In the genomic region with DNA sequence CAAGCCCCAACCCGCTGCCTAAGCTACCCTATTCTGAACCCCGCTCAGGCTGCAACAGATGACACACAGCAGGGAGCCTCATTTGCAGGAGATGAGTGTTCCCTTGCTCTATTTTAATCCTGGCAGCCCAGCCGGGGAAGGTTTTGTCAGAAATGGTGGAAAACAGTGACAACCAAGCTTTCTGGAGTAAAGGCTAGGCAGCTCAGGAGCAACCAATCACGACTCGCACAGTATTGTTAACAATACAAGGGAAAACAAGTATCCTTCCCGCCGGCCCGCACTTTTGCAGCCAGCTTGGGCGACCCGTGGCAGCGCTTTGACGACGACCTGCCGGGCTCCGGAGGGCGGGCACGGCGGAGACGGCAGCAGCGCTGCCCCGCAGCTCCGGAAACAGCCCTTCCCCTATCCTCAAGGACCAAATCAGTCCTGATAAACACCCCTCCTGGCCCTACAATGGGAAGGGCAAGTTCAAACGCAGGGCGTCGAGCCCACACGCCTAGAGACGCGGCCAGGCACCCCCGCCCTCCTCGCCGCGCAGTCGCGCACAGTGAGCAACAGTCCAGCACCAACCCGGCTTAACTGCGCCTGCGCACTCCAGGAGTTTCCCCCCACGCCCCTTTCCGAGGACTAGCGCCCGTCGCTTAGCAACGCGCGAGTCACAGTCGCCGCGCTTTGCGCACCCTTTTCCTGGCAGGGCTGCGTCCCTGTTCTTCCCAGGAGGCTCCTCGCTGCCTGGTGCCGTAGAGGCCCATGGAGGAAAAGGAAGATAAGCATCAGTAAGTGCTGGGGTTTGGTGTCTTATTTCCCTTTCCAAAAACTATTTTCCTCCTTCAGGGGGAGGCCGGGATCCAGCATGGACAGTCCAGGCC, we compare ENCODE assay signal across 8 cellular contexts.
DNase-seq lines count a peak whose midpoint lies in the region; ATAC-seq and TF ChIP-seq lines count a peak whose summit lies in the region.

No MANE protein-coding gene starts in this region.

- H3K27ac Mint-ChIP-seq in activated CD4-positive, alpha-beta T cell treated with anti-CD3 and anti-CD28 coated beads, Interleukin-2, amount 10 ng/mL, durations not matched to agents 24 days and 14 days = peak overlapping the region; percentile 78

- H3K9me3 ChIP-seq in colonic mucosa = no peaks in the 10 kb centered on the region

- H3K4me3 Mint-ChIP-seq in activated CD4-positive, alpha-beta T cell treated with anti-CD3 and anti-CD28 coated beads, Interleukin-2, amount 10 ng/mL, durations not matched to agents 24 days and 14 days = peak overlapping the region; percentile 85

- intact Hi-C loops in activated CD4-positive, alpha-beta T cell treated with anti-CD3 and anti-CD28 coated beads, Interleukin-2, amount 10 ng/mL, durations not matched to agents 24 days and 14 days (cut with micrococcal nuclease) = loop anchor here (1.0 to 5.0 kb wide), 2 partner anchors 213 to 393 kb away; partner anchors contain the start of genes ACYP2 and EML6
- intact Hi-C loops in colonic mucosa (cut with DNase I) = no loop called here

- peaks cover 29% of the 10 kb centered on the region for H3K27me3 Mint-ChIP-seq in activated CD4-positive, alpha-beta T cell treated with anti-CD3 and anti-CD28 coated beads, Interleukin-2, amount 10 ng/mL, durations not matched to agents 24 days and 14 days

- H3K4me1 ChIP-seq in colonic mucosa = peaks cover 3% of the 10 kb centered on the region

- no peaks in the 10 kb centered on the region for H3K36me3 Mint-ChIP-seq in activated CD4-positive, alpha-beta T cell treated with anti-CD3 and anti-CD28 coated beads, Interleukin-2, amount 10 ng/mL, durations not matched to agents 24 days and 14 days (ENCODE audit: low read depth)

- H3K4me3 ChIP-seq in colonic mucosa = peak overlapping the region; percentile 58

- peaks cover 18% of the 10 kb centered on the region for H3K4me1 Mint-ChIP-seq in activated CD4-positive, alpha-beta T cell treated with anti-CD3 and anti-CD28 coated beads, Interleukin-2, amount 10 ng/mL, durations not matched to agents 24 days and 14 days

- TF ChIP-seq CTCF in colonic mucosa (IDR thresholded peaks at IDR 0.05) = no peak

- H3K36me3 ChIP-seq in colonic mucosa = no peaks in the 10 kb centered on the region

- peak; percentile 97 for ATAC-seq in HG03442 (IDR thresholded peaks at IDR 0.05; ENCODE audit: unreplicated experiment)

- peak overlapping the region; percentile 71 for H3K27ac ChIP-seq in colonic mucosa

- no peaks in the 10 kb centered on the region for H3K27me3 ChIP-seq in colonic mucosa

- H3K9me3 Mint-ChIP-seq in activated CD4-positive, alpha-beta T cell treated with anti-CD3 and anti-CD28 coated beads, Interleukin-2, amount 10 ng/mL, durations not matched to agents 24 days and 14 days = no peaks in the 10 kb centered on the region

- peak overlapping the region; percentile 60 to 74 for H3K9ac ChIP-seq in colonic mucosa (ENCODE audit: low read depth in 2 of 2, low read length in 2 of 2)

- DNase-seq in AML-193 (lab: John Stamatoyannopoulos, UW) (peak; percentile 6 to 30), GM19240 (ENCODE audit: insufficient read length, low spot score) (peak; percentile 82), NCI-H510A treated with DMSO at 0.1 percent for 48 hours (lab: John Stamatoyannopoulos, UW) (peak; percentile 95), colonic mucosa (peak; percentile 97), kidney tubule cell (ENCODE audit: low spot score) (peak; percentile 96)
- DNase-seq in activated CD4-positive, alpha-beta T cell treated with anti-CD3 and anti-CD28 coated beads, Interleukin-2, amount 10 ng/mL, durations not matched to agents 24 days and 14 days = peak; percentile 96
- peak; percentile 79 to 83 for DNase-seq in stimulated activated CD4-positive, alpha-beta T cell treated with anti-CD3 and anti-CD28 coated beads, Interleukin-15, amount 100 ng/mL, for 48 hours (ENCODE audit: low read depth in 2 of 2)

Comparison
In these comparisons a context has a peak if more than half of its experiments do, and no peak if none do; other contexts are left out.
1. Peak in every context shown above with its lines: DNase-seq, ATAC-seq, H3K4me3 ChIP-seq and H3K27ac ChIP-seq.
2. DNase-seq: peak in every context shown above with its lines; median percentile 97 in colonic mucosa; 96 in activated CD4-positive, alpha-beta T cell treated with anti-CD3 and anti-CD28 coated beads, Interleukin-2, amount 10 ng/mL, durations not matched to agents 24 days and 14 days; 96 in kidney tubule cell; 95 in NCI-H510A treated with DMSO at 0.1 percent for 48 hours; 82 in GM19240; 81 in stimulated activated CD4-positive, alpha-beta T cell treated with anti-CD3 and anti-CD28 coated beads, Interleukin-15, amount 100 ng/mL, for 48 hours; 18 in AML-193.